Comparison of ENCODE assay signal across 9 cellular contexts in genomic region chr1:70355111-70355407, GRCh38. TPM values are rescaled to one million over a fixed set of nuclear protein-coding genes. Genes with fewer than 3 reads are reported as not detected.
DNase-seq lines count a peak whose midpoint lies in the region; ATAC-seq and TF ChIP-seq lines count a peak whose summit lies in the region.
"Had no signal": no experiment of that assay in that cellular context is flagged by ENCODE, and none has a peak within 500 bp of the region (broad histone marks: within the 10 kb centered on the region; RNA-seq: fewer than 3 reads in every experiment).

No MANE protein-coding gene starts in this region.

- H3K9me3 ChIP-seq in left ventricle myocardium inferior (replicated peaks): no peaks in the 10 kb centered on the region
- H3K9me3 ChIP-seq in mammary epithelial cell (replicated peaks; ENCODE audit: insufficient read depth, low read length): no peaks in the 10 kb centered on the region
- H3K9me3 ChIP-seq in uterus: no peaks in the 10 kb centered on the region

- H3K27ac ChIP-seq in left ventricle myocardium inferior (replicated peaks) (peak overlapping the region; percentile 94), mammary epithelial cell (ENCODE audit: insufficient read depth, low read depth, low read length) (peak overlapping the region; percentile 88), uterus (peak overlapping the region; percentile 88 to 90)

- TF ChIP-seq CTCF in left ventricle myocardium inferior (IDR thresholded peaks at IDR 0.05; ENCODE audit: borderline replicate concordance) (no peak), mammary epithelial cell (conservative IDR thresholded peaks at IDR 0.05 in 1 of 2, IDR thresholded peaks at IDR 0.05 in 1 of 2; ENCODE audit: extremely low read depth in 1 of 2, insufficient read depth in 1 of 2, low read depth in 1 of 2, low read length in 2 of 2) (no peak), mesothelial cell of epicardium (IDR thresholded peaks at IDR 0.05; ENCODE audit: unreplicated experiment) (no peak), uterus (IDR thresholded peaks at IDR 0.05) (no peak)

- TSS peak; percentile 80 for BruUV-seq in mammary epithelial cell (replicated peaks; lab: Mats Ljungman, UMichigan)

- 70% methylated on average over 5 of the region's 6 CpGs for WGBS in mammary epithelial cell (ENCODE audit: low coverage, missing lambda C conversion rate)

- H3K4me3 ChIP-seq in left ventricle myocardium inferior (peak overlapping the region; percentile 89), mammary epithelial cell (replicated peaks in 1 of 3; ENCODE audit: insufficient read depth in 1 of 3, low read depth in 2 of 3, low read length in 3 of 3) (peak overlapping the region; percentile 82 to 99 (median 94)), uterus (peak overlapping the region; percentile 77 to 85)

- H3K4me1 Mint-ChIP-seq in mesothelial cell of epicardium: peaks cover 29% of the 10 kb centered on the region

- H3K27me3 ChIP-seq in left ventricle myocardium inferior (ENCODE audit: low read depth): no peaks in the 10 kb centered on the region
- no peaks in the 10 kb centered on the region for H3K27me3 ChIP-seq in mammary epithelial cell (ENCODE audit: insufficient read depth, low read length)
- H3K27me3 ChIP-seq in uterus: no peaks in the 10 kb centered on the region

- dilution Hi-C loops in mammary epithelial cell (cut with HindIII; ENCODE audit: low sequenced_read_pairs): no loop called here

- H3K9me3 Mint-ChIP-seq in mesothelial cell of epicardium: no peaks in the 10 kb centered on the region

- TF ChIP-seq POLR2A in uterus (IDR thresholded peaks at IDR 0.05): no peak

- H3K9ac ChIP-seq in mammary epithelial cell (ENCODE audit: insufficient read depth, low read length): peak overlapping the region; percentile 97

- peak overlapping the region; percentile 99 for H3K27ac Mint-ChIP-seq in mesothelial cell of epicardium

- H3K4me2 ChIP-seq in mammary epithelial cell (ENCODE audit: insufficient read depth, low read depth, low read length): peak overlapping the region; percentile 68

- peak overlapping the region; percentile 95 for H3K4me3 Mint-ChIP-seq in mesothelial cell of epicardium

- H4K20me1 ChIP-seq in mammary epithelial cell (ENCODE audit: insufficient read depth, low read length): no peaks in the 10 kb centered on the region

- intact Hi-C loops in left ventricle myocardium inferior (cut with micrococcal nuclease): no loop called here
- intact Hi-C loops in Right ventricle myocardium superior (cut with DNase I): no loop called here
- intact Hi-C loops in mammary epithelial cell (cut with micrococcal nuclease): loop anchor here (10.0 kb wide), 1 partner anchor 220 kb away; no protein-coding TSS in a partner anchor
- intact Hi-C loops in uterus (cut with DNase I; ENCODE audit: low total_unique reads): no loop called here

- peaks cover 60% of the 10 kb centered on the region for H3K4me1 ChIP-seq in left ventricle myocardium inferior
- H3K4me1 ChIP-seq in mammary epithelial cell (ENCODE audit: insufficient read depth, low read length): peaks cover 27% of the 10 kb centered on the region
- no peaks in the 10 kb centered on the region for H3K4me1 ChIP-seq in uterus

- peaks cover 40% of the 10 kb centered on the region for H3K79me2 ChIP-seq in mammary epithelial cell (ENCODE audit: insufficient read depth, low read length)

- H3K36me3 ChIP-seq in left ventricle myocardium inferior (peaks cover 9% of the 10 kb centered on the region), mammary epithelial cell (ENCODE audit: insufficient read depth, low read length) (no peaks in the 10 kb centered on the region), uterus (no peaks in the 10 kb centered on the region)

- H3K27me3 Mint-ChIP-seq in mesothelial cell of epicardium (ENCODE audit: low read depth): no peaks in the 10 kb centered on the region

- H2AFZ ChIP-seq in mammary epithelial cell (ENCODE audit: low read depth, low read length): peak overlapping the region; percentile 91

- CTCF ChIA-PET in mammary epithelial cell (lab: Charles Lee; ENCODE audit: low non-redundant PET): no interaction called here

- DNase-seq in left ventricle myocardium inferior: no peak
- DNase-seq in Right ventricle myocardium superior: no peak
- no peak for DNase-seq in mammary epithelial cell
- DNase-seq in mesothelial cell of epicardium (ENCODE audit: low spot score in 2 of 2, unreplicated experiment in 2 of 2): no peak
- no peak for DNase-seq in uterus
- no peak for DNase-seq in activated CD4-positive, CD25-positive, alpha-beta regulatory T cell (lab: John Stamatoyannopoulos, UW)
- DNase-seq: cortex of kidney had no signal

- no peaks in the 10 kb centered on the region for H3K36me3 Mint-ChIP-seq in mesothelial cell of epicardium

- ATAC-seq in Right ventricle myocardium superior (ENCODE audit: poor library complexity) (no peak), GM19035 (IDR thresholded peaks at IDR 0.05; ENCODE audit: unreplicated experiment) (no peak), HG03045 (IDR thresholded peaks at IDR 0.05; ENCODE audit: unreplicated experiment) (no peak)

- in situ Hi-C loops in mammary epithelial cell (cut with MboI; ENCODE audit: low sequenced_read_pairs in 2 of 2): loop anchor here in 1 of 2 donors (5.0 kb wide), 1 partner anchor 57 kb away; the partner anchor contains the start of gene CTH

RNA-seq across cellular contexts. Expression of gene ANKRD13C, which starts 0.5 kb away (rescaled TPM):
- total RNA-seq in left ventricle myocardium inferior: 9.5 TPM
- 9.1 TPM for total RNA-seq in Right ventricle myocardium superior
- 10 to 100 TPM; 16.7 to 24.0 TPM for total RNA-seq in mammary epithelial cell
- 5.1 TPM for polyA plus RNA-seq in mammary epithelial cell
- polyA minus RNA-seq in mammary epithelial cell: 0.98 TPM
- total RNA-seq in mesothelial cell of epicardium: 23.0 to 23.7 TPM (median 23.4 TPM) in 3 replicates
- total RNA-seq in uterus: 10 to 100 TPM; 28.7 to 59.5 (median 32.6) TPM

RNA-seq across cellular contexts. Expression of gene CTH, which starts 56.0 kb away (rescaled TPM):
- total RNA-seq in left ventricle myocardium inferior (0.91 TPM), Right ventricle myocardium superior (0.59 TPM), mammary epithelial cell (1 to 10 TPM; 3.5 to 6.2 TPM), mesothelial cell of epicardium (4.8 TPM in 3 replicates), uterus (10 to 100 TPM in 1 of 4 donors, 1 to 10 TPM in 3; 1.0 to 11.2 (median 3.5) TPM)
- 8.2 TPM for polyA plus RNA-seq in mammary epithelial cell
- polyA minus RNA-seq in mammary epithelial cell: 14.7 TPM
